11 cellular contexts compared by ENCODE assay signal in genomic region chr6:157561037-157561790, GRCh38.
DNase-seq lines count a peak whose midpoint lies in the region; ATAC-seq and TF ChIP-seq lines count a peak whose summit lies in the region.
"Had no signal": no experiment of that assay in that cellular context is flagged by ENCODE, and none has a peak within 500 bp of the region (broad histone marks: within the 10 kb centered on the region; RNA-seq: fewer than 3 reads in every experiment).

No MANE protein-coding gene starts in this region.

- H3K4me2 ChIP-seq in neural progenitor cell = no peak overlapping the region

- H3K4me3 Mint-ChIP-seq in neural progenitor cell (no peak overlapping the region), type B pancreatic cell (no peak overlapping the region)

- no peaks in the 10 kb centered on the region for H3K9me3 ChIP-seq in neural progenitor cell (ENCODE audit: low read depth)

- H2AFZ ChIP-seq in neural progenitor cell (replicated peaks) = no peak overlapping the region

- peaks cover 4% of the 10 kb centered on the region for H3K27me3 Mint-ChIP-seq in neural progenitor cell (ENCODE audit: insufficient read depth, low read depth)
- H3K27me3 Mint-ChIP-seq in type B pancreatic cell = no peaks in the 10 kb centered on the region

- H3K36me3 Mint-ChIP-seq in neural progenitor cell (no peaks in the 10 kb centered on the region), type B pancreatic cell (no peaks in the 10 kb centered on the region)

- DNase-seq in DMS153 (lab: John Stamatoyannopoulos, UW) (peak; percentile 65), DMS153 treated with DMSO at 0.1 percent for 48 hours (lab: John Stamatoyannopoulos, UW; ENCODE audit: unreplicated experiment) (no peak), NCI-H1417 treated with DMSO at 0.1 percent for 48 hours (lab: John Stamatoyannopoulos, UW) (peak; percentile 77), neural progenitor cell (ENCODE audit: low spot score) (no peak), SKM-1 (lab: John Stamatoyannopoulos, UW; ENCODE audit: unreplicated experiment) (no peak), HUDEP-2 (lab: John Stamatoyannopoulos, UW; ENCODE audit: unreplicated experiment in 76 of 76) (no peak), type B pancreatic cell (ENCODE audit: extremely low spot score, unreplicated experiment) (no peak)
- DNase-seq: GOT3 had no signal

- H3F3A ChIP-seq in neural progenitor cell (ENCODE audit: low read depth) = peaks cover 13% of the 10 kb centered on the region

- no peaks in the 10 kb centered on the region for H3K27me3 ChIP-seq in neural progenitor cell

- no peaks in the 10 kb centered on the region for H3K79me2 ChIP-seq in neural progenitor cell (ENCODE audit: low read depth)

- peak overlapping the region; percentile 64 for H3K27ac Mint-ChIP-seq in neural progenitor cell
- no peak overlapping the region for H3K27ac Mint-ChIP-seq in type B pancreatic cell

- peaks cover 31% of the 10 kb centered on the region for H3K4me1 ChIP-seq in neural progenitor cell

- no peaks in the 10 kb centered on the region for H3K9me3 Mint-ChIP-seq in neural progenitor cell
- no peaks in the 10 kb centered on the region for H3K9me3 Mint-ChIP-seq in type B pancreatic cell

- H3K4me1 Mint-ChIP-seq in neural progenitor cell = peaks cover 43% of the 10 kb centered on the region
- peaks cover 3% of the 10 kb centered on the region for H3K4me1 Mint-ChIP-seq in type B pancreatic cell (ENCODE audit: unreplicated experiment)

- H3K4me3 ChIP-seq in neural progenitor cell = no peak overlapping the region

- H3K27ac ChIP-seq in neural progenitor cell = no peak overlapping the region
- H3K27ac ChIP-seq: 22Rv1 had no signal

- TF ChIP-seq CTCF in neural progenitor cell (IDR thresholded peaks at IDR 0.05) = no peak
- TF ChIP-seq CTCF in type B pancreatic cell (conservative IDR thresholded peaks at IDR 0.05) = no peak

- no peaks in the 10 kb centered on the region for H4K20me1 ChIP-seq in neural progenitor cell (ENCODE audit: low read depth)

- H3K36me3 ChIP-seq in neural progenitor cell = no peaks in the 10 kb centered on the region

- peak; percentile 25 for ATAC-seq in HG02763 (IDR thresholded peaks at IDR 0.05; ENCODE audit: unreplicated experiment)
- ATAC-seq: Panc1 had no signal

- H3K9ac ChIP-seq in neural progenitor cell = no peak overlapping the region

Comparison
In these comparisons a context has a peak if more than half of its experiments do, and no peak if none do; other contexts are left out.
1. DNase-seq: peak in DMS153 (single experiment) and NCI-H1417 treated with DMSO at 0.1 percent for 48 hours (single experiment); none in DMS153 treated with DMSO at 0.1 percent for 48 hours (single experiment), neural progenitor cell (single experiment), SKM-1 (single experiment), HUDEP-2 (0 of 76) and type B pancreatic cell (single experiment).